In genomic region chr7:120714945-120715344, GRCh38 we compare ENCODE assay signal across 15 cellular contexts.
DNase-seq lines count a peak whose midpoint lies in the region; ATAC-seq and TF ChIP-seq lines count a peak whose summit lies in the region.
"Had no signal": no experiment of that assay in that cellular context is flagged by ENCODE, and none has a peak within 500 bp of the region (broad histone marks: within the 10 kb centered on the region; RNA-seq: fewer than 3 reads in every experiment).

No MANE protein-coding gene starts in this region.

- no peaks in the 10 kb centered on the region for H3F3A ChIP-seq in PC-9 (ENCODE audit: insufficient read depth, low read depth)

- no peaks in the 10 kb centered on the region for H3K4me1 ChIP-seq in effector memory CD4-positive, alpha-beta T cell (ENCODE audit: control insufficient read depth, insufficient read depth, low read length, poor library complexity, severe bottlenecking)
- no peaks in the 10 kb centered on the region for H3K4me1 ChIP-seq in mucosa of descending colon (ENCODE audit: low read depth)
- peaks cover 6% of the 10 kb centered on the region; the same call in 1 of the 2 replicates for H3K4me1 ChIP-seq in PC-9 (replicated peaks; ENCODE audit: insufficient read depth)
- H3K4me1 ChIP-seq: BE2C had no signal

- DNase-seq in LHCN-M2 (ENCODE audit: low read depth): peak; percentile 26
- peak; percentile 50 for DNase-seq in amniotic epithelial cell (ENCODE audit: low read depth)
- peak; percentile 42 for DNase-seq in fibroblast of mammary gland (ENCODE audit: low read depth)
- DNase-seq in renal cortical epithelial cell (ENCODE audit: low read depth): peak; percentile 24
- DNase-seq in effector memory CD4-positive, alpha-beta T cell: no peak
- DNase-seq in mucosa of descending colon: no peak
- no peak for DNase-seq in PC-9
- DNase-seq: BE2C; CD8-positive, alpha-beta T cell; NCI-H1092; SHP77 had no signal

- no peaks in the 10 kb centered on the region for H3K9me3 ChIP-seq in effector memory CD4-positive, alpha-beta T cell (ENCODE audit: control insufficient read depth, low read length)
- H3K9me3 ChIP-seq in mucosa of descending colon: no peaks in the 10 kb centered on the region
- H3K9me3 ChIP-seq in PC-9 (ENCODE audit: insufficient read depth, low read depth): no peaks in the 10 kb centered on the region
- H3K9me3 ChIP-seq: BE2C, HAP-1 had no signal

- BruUV-seq in PC-9 (replicated peaks; lab: Mats Ljungman, UMichigan): no TSS peak

- H3K27me3 ChIP-seq in effector memory CD4-positive, alpha-beta T cell (replicated peaks; ENCODE audit: control insufficient read depth, insufficient read depth, low read length, poor library complexity, severe bottlenecking): no peaks in the 10 kb centered on the region
- H3K27me3 ChIP-seq in PC-9 (ENCODE audit: insufficient read depth, low read depth): no peaks in the 10 kb centered on the region
- H3K27me3 ChIP-seq: BE2C had no signal

- TF ChIP-seq CTCF in fibroblast of mammary gland (conservative IDR thresholded peaks at IDR 0.05; ENCODE audit: control insufficient read depth, insufficient read depth, low read depth, low read length) (no peak), mucosa of descending colon (IDR thresholded peaks at IDR 0.05) (no peak), PC-9 (conservative IDR thresholded peaks at IDR 0.05) (no peak)

- no peaks in the 10 kb centered on the region for H3K79me2 ChIP-seq in PC-9 (ENCODE audit: low read depth)

- H4K20me1 ChIP-seq in PC-9 (ENCODE audit: insufficient read depth): no peaks in the 10 kb centered on the region

- no peak overlapping the region for H3K4me2 ChIP-seq in PC-9

- POLR2A ChIA-PET in PC-9 (lab: Charles Lee; ENCODE audit: unreplicated experiment): no interaction called here

- no peaks in the 10 kb centered on the region for H3K36me3 ChIP-seq in effector memory CD4-positive, alpha-beta T cell (ENCODE audit: control insufficient read depth, insufficient read depth, low read length)
- H3K36me3 ChIP-seq in mucosa of descending colon (ENCODE audit: low read depth): no peaks in the 10 kb centered on the region
- H3K36me3 ChIP-seq in PC-9 (ENCODE audit: low read depth): no peaks in the 10 kb centered on the region
- H3K36me3 ChIP-seq: BE2C, HAP-1 had no signal

- no peak overlapping the region for H3K27ac ChIP-seq in effector memory CD4-positive, alpha-beta T cell (ENCODE audit: insufficient read depth, low read length, poor library complexity, severe bottlenecking)
- no peak overlapping the region for H3K27ac ChIP-seq in PC-9

- H3K4me3 ChIP-seq in fibroblast of mammary gland (ENCODE audit: control insufficient read depth, low read depth, low read length): no peak overlapping the region
- no peak overlapping the region for H3K4me3 ChIP-seq in effector memory CD4-positive, alpha-beta T cell (ENCODE audit: insufficient read depth, low read depth, low read length, poor library complexity, severe bottlenecking)
- H3K4me3 ChIP-seq in mucosa of descending colon: no peak overlapping the region
- H3K4me3 ChIP-seq in PC-9: no peak overlapping the region
- H3K4me3 ChIP-seq: HAP-1 had no signal

- no peak overlapping the region for H2AFZ ChIP-seq in PC-9

- CTCF ChIA-PET in PC-9 (lab: Charles Lee): no interaction called here

- intact Hi-C loops in mucosa of descending colon (cut with DNase I, micrococcal nuclease): no loop called here
- intact Hi-C loops in PC-9 (cut with micrococcal nuclease; ENCODE audit: unreplicated experiment): no loop called here

- ATAC-seq in GM21529 (IDR thresholded peaks at IDR 0.05; ENCODE audit: unreplicated experiment): no peak
- ATAC-seq in mucosa of descending colon: no peak
- ATAC-seq: CD8-positive, alpha-beta T cell; Panc1; SK-N-SH treated with all-trans-retinoic acid at 6 μM for 48 hours had no signal

- H3K9me2 ChIP-seq in PC-9 (ENCODE audit: insufficient read depth): no peaks in the 10 kb centered on the region

Comparison
In these comparisons a context has a peak if more than half of its experiments do, and no peak if none do; other contexts are left out.
1. DNase-seq: peak in LHCN-M2 (single experiment), amniotic epithelial cell (single experiment), fibroblast of mammary gland (single experiment) and renal cortical epithelial cell (single experiment); none in effector memory CD4-positive, alpha-beta T cell (0 of 3), mucosa of descending colon (0 of 3) and PC-9 (0 of 2).